In the genomic region with DNA sequence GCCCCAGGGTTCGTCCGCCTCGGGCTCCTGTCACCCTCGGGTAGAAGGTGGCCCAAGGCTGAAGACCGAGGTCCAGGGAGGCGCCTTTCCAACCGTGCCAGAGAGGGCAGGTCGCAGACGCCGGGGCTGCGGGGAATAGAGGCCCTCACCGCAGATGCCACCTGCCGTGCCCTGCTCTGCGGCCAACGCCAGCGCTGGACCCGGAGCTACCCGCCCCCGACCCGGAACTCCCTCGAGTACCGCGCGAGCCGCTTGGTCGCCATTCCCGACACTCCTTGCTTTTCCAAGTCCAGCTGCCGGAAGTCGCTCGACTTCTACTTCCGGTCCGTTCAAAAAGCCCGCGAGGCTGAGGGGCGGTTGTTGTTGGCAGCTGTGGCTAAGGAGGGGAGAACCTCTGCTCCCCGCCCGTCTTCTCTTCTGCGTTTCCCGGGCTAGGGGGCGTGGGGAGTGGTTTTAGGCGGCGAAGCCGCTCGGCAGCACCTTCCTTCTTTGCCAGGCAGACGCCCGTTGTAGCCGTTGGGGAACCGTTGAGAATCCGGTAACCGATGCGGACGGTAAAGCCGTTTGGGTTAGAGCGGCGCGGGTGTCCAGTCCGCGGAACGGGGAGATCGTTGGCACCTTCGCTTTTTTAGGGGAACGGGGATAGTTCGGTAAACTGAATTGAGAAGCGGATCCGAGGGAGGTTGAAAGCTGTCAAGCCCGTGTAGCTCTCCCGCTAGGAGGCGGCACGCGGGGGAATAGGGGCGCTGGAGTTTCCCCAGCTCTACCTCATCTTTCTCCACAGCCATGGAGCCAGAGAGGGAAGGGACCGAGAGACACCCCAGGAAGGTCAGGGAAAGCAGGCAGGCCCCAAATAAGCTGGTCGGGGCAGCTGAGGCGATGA, we compare ENCODE assay signal across 1 cellular context.
TF ChIP-seq lines count a peak whose summit lies in the region.

A gene with protein sequence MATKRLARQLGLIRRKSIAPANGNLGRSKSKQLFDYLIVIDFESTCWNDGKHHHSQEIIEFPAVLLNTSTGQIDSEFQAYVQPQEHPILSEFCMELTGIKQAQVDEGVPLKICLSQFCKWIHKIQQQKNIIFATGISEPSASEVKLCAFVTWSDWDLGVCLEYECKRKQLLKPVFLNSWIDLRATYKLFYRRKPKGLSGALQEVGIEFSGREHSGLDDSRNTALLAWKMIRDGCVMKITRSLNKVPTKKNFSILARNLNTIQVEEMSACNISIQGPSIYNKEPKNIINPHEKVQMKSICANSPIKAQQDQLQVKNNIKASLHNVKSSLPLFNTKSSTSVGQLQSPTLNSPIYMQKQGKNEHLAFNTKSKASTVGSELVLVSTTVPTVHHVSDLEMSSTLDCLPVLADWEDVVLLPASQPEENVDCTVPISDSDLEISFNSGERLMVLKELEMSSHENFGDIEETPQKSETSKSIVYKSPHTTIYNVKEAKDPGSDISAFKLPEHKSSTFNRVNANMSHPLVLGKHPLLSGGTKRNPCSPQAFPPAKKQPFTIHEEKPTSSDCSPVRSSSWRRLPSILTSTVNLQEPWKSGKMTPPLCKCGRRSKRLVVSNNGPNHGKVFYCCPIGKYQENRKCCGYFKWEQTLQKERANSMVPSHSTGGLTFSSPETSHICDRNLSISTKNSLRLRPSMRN (minus strand): TSS at position 305 of the 883 bp plus-strand sequence. CDS start 42 bp downstream, at position 263.
A gene with protein sequence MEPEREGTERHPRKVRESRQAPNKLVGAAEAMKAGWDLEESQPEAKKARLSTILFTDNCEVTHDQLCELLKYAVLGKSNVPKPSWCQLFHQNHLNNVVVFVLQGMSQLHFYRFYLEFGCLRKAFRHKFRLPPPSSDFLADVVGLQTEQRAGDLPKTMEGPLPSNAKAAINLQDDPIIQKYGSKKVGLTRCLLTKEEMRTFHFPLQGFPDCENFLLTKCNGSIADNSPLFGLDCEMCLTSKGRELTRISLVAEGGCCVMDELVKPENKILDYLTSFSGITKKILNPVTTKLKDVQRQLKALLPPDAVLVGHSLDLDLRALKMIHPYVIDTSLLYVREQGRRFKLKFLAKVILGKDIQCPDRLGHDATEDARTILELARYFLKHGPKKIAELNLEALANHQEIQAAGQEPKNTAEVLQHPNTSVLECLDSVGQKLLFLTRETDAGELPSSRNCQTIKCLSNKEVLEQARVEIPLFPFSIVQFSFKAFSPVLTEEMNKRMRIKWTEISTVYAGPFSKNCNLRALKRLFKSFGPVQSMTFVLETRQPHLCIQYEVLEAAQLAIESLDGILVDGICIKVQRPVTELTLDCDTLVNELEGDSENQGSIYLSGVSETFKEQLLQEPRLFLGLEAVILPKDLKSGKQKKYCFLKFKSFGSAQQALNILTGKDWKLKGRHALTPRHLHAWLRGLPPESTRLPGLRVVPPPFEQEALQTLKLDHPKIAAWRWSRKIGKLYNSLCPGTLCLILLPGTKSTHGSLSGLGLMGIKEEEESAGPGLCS (plus strand): TSS at position 360 of the 883 bp plus-strand sequence. CDS start 427 bp downstream, at position 787.

TF ChIP-seq in K562, 482 proteins besides CTCF, POLR2A, EP300 and RAD21 (continues in another document):
- TF ChIP-seq DMBX1 (CRISPR knock-in tag; IDR thresholded peaks at IDR 0.05; ENCODE audit: borderline replicate concordance), result no peak
- no peak for TF ChIP-seq ARID2 (IDR thresholded peaks at IDR 0.05)
- TF ChIP-seq ZNF347 (CRISPR knock-in tag; IDR thresholded peaks at IDR 0.05; ENCODE audit: low read depth), result no peak
- peak; percentile 86 to 92 for TF ChIP-seq FOXK2 (conservative IDR thresholded peaks at IDR 0.05 in 1 of 2, IDR thresholded peaks at IDR 0.05 in 1 of 2; ENCODE audit: low read depth in 2 of 2)
- TF ChIP-seq, protein P1, sequence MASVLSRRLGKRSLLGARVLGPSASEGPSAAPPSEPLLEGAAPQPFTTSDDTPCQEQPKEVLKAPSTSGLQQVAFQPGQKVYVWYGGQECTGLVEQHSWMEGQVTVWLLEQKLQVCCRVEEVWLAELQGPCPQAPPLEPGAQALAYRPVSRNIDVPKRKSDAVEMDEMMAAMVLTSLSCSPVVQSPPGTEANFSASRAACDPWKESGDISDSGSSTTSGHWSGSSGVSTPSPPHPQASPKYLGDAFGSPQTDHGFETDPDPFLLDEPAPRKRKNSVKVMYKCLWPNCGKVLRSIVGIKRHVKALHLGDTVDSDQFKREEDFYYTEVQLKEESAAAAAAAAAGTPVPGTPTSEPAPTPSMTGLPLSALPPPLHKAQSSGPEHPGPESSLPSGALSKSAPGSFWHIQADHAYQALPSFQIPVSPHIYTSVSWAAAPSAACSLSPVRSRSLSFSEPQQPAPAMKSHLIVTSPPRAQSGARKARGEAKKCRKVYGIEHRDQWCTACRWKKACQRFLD (CRISPR knock-in tag; IDR thresholded peaks at IDR 0.05), result peak; percentile 65
- TF ChIP-seq, protein P2, sequence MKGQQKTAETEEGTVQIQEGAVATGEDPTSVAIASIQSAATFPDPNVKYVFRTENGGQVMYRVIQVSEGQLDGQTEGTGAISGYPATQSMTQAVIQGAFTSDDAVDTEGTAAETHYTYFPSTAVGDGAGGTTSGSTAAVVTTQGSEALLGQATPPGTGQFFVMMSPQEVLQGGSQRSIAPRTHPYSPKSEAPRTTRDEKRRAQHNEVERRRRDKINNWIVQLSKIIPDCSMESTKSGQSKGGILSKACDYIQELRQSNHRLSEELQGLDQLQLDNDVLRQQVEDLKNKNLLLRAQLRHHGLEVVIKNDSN (CRISPR knock-in tag; IDR thresholded peaks at IDR 0.05), result no peak
- no peak for TF ChIP-seq POLR3G (IDR thresholded peaks at IDR 0.05; ENCODE audit: extremely low read depth, insufficient read length, insufficient replicate concordance)
- no peak for TF ChIP-seq ZNF785 (CRISPR knock-in tag; IDR thresholded peaks at IDR 0.05)
- TF ChIP-seq ZNF699 (CRISPR knock-in tag; IDR thresholded peaks at IDR 0.05; ENCODE audit: insufficient replicate concordance), result no peak
- no peak for TF ChIP-seq WHSC1 (IDR thresholded peaks at IDR 0.05; ENCODE audit: low read length)
- peak; percentile 86 for TF ChIP-seq KDM5B (IDR thresholded peaks at IDR 0.05; ENCODE audit: insufficient replicate concordance, low read depth, low read length)
- TF ChIP-seq, protein P3, sequence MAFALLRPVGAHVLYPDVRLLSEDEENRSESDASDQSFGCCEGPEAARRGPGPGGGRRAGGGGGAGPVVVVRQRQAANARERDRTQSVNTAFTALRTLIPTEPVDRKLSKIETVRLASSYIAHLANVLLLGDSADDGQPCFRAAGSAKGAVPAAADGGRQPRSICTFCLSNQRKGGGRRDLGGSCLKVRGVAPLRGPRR (CRISPR knock-in tag; IDR thresholded peaks at IDR 0.05), result no peak
- TF ChIP-seq, protein P4, sequence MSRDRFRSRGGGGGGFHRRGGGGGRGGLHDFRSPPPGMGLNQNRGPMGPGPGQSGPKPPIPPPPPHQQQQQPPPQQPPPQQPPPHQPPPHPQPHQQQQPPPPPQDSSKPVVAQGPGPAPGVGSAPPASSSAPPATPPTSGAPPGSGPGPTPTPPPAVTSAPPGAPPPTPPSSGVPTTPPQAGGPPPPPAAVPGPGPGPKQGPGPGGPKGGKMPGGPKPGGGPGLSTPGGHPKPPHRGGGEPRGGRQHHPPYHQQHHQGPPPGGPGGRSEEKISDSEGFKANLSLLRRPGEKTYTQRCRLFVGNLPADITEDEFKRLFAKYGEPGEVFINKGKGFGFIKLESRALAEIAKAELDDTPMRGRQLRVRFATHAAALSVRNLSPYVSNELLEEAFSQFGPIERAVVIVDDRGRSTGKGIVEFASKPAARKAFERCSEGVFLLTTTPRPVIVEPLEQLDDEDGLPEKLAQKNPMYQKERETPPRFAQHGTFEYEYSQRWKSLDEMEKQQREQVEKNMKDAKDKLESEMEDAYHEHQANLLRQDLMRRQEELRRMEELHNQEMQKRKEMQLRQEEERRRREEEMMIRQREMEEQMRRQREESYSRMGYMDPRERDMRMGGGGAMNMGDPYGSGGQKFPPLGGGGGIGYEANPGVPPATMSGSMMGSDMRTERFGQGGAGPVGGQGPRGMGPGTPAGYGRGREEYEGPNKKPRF (IDR thresholded peaks at IDR 0.05; ENCODE audit: low read depth, low read length), result no peak
- TF ChIP-seq, protein P5, sequence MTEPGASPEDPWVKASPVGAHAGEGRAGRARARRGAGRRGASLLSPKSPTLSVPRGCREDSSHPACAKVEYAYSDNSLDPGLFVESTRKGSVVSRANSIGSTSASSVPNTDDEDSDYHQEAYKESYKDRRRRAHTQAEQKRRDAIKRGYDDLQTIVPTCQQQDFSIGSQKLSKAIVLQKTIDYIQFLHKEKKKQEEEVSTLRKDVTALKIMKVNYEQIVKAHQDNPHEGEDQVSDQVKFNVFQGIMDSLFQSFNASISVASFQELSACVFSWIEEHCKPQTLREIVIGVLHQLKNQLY (CRISPR knock-in tag; conservative IDR thresholded peaks at IDR 0.05), result no peak
- TF ChIP-seq, protein P6, sequence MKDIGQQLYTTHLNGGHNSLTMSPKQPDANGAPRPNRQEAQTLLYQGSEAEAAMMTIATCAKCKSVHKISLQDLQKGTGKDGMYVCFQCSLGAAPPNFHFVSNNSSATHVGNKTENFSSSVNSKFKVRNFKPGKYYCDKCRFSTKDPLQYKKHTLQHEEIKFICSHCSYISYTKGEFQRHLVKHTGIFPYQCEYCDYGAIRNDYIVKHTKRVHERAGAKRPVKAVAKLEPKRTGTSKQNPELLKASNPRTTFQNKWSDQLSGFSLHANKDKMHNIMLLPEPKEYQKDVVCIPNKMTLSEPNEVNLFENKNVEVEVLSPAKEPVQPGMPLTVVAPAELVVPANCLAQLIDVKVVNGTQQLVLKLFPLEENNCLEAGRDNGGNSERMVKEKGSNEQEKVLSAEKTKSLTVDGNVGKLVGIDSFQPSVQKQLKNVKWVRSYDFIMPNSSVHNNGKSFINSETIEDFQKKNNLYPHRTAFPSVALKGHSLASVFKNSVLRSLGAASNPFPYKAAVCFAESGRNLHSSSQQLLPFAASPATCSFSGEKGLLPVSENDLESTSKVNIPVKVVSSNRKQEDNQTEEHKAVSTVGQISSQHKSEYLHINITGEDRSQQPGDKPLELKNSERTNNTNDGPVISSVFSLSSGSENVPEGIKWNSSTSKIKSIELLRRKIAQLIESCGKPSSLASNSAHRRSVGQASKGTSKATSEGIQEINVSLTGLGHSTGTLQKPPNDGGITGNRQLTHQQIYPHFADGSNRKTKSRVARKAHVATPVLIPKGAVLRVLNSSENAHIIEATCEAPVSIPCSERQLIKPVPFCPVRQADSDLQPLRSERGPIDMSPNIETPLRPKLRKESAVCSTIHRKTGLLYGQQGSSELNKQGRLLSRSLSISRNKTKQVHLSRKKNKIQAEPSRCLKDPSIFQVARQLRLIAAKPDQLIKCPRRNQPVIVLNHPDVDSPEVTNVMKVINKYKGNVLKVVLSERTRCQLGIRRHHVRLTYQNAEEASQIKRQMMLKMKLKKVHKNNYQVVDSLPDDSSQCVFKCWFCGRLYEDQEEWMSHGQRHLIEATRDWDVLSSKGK (CRISPR knock-in tag; IDR thresholded peaks at IDR 0.05), result no peak
- no peak for TF ChIP-seq U2AF2 (optimal IDR thresholded peaks at IDR 0.05; ENCODE audit: low read depth, low read length)
- TF ChIP-seq, protein P7, sequence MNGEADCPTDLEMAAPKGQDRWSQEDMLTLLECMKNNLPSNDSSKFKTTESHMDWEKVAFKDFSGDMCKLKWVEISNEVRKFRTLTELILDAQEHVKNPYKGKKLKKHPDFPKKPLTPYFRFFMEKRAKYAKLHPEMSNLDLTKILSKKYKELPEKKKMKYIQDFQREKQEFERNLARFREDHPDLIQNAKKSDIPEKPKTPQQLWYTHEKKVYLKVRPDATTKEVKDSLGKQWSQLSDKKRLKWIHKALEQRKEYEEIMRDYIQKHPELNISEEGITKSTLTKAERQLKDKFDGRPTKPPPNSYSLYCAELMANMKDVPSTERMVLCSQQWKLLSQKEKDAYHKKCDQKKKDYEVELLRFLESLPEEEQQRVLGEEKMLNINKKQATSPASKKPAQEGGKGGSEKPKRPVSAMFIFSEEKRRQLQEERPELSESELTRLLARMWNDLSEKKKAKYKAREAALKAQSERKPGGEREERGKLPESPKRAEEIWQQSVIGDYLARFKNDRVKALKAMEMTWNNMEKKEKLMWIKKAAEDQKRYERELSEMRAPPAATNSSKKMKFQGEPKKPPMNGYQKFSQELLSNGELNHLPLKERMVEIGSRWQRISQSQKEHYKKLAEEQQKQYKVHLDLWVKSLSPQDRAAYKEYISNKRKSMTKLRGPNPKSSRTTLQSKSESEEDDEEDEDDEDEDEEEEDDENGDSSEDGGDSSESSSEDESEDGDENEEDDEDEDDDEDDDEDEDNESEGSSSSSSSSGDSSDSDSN (IDR thresholded peaks at IDR 0.05; ENCODE audit: borderline replicate concordance in 1 of 2, low read depth in 2 of 2, low read length in 2 of 2), result peak in 1 of 2 experiments; percentile 92; a peak in 1 of 4 replicates
- no peak for TF ChIP-seq NCOA2 (IDR thresholded peaks at IDR 0.05; ENCODE audit: partially characterized antibody in 2 of 2)
- TF ChIP-seq, protein P8, sequence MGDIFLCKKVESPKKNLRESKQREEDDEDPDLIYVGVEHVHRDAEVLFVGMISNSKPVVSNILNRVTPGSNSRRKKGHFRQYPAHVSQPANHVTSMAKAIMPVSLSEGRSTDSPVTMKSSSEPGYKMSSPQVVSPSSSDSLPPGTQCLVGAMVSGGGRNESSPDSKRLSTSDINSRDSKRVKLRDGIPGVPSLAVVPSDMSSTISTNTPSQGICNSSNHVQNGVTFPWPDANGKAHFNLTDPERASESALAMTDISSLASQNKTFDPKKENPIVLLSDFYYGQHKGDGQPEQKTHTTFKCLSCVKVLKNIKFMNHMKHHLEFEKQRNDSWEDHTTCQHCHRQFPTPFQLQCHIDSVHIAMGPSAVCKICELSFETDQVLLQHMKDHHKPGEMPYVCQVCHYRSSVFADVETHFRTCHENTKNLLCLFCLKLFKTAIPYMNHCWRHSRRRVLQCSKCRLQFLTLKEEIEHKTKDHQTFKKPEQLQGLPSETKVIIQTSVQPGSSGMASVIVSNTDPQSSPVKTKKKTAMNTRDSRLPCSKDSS (IDR thresholded peaks at IDR 0.05; ENCODE audit: low read depth, partially characterized antibody), result no peak
- TF ChIP-seq, protein P9, sequence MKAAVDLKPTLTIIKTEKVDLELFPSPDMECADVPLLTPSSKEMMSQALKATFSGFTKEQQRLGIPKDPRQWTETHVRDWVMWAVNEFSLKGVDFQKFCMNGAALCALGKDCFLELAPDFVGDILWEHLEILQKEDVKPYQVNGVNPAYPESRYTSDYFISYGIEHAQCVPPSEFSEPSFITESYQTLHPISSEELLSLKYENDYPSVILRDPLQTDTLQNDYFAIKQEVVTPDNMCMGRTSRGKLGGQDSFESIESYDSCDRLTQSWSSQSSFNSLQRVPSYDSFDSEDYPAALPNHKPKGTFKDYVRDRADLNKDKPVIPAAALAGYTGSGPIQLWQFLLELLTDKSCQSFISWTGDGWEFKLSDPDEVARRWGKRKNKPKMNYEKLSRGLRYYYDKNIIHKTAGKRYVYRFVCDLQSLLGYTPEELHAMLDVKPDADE (conservative IDR thresholded peaks at IDR 0.05; ENCODE audit: control insufficient read depth, low read depth, low read length), result peak; percentile 64
- TF ChIP-seq ZNF695 (CRISPR knock-in tag; IDR thresholded peaks at IDR 0.05), result no peak
- no peak for TF ChIP-seq ELF4 (CRISPR knock-in tag; IDR thresholded peaks at IDR 0.05)
- TF ChIP-seq ZBTB17 (CRISPR knock-in tag; IDR thresholded peaks at IDR 0.05), result no peak; the same call in 1 of the 2 replicates
- TF ChIP-seq, protein P10, sequence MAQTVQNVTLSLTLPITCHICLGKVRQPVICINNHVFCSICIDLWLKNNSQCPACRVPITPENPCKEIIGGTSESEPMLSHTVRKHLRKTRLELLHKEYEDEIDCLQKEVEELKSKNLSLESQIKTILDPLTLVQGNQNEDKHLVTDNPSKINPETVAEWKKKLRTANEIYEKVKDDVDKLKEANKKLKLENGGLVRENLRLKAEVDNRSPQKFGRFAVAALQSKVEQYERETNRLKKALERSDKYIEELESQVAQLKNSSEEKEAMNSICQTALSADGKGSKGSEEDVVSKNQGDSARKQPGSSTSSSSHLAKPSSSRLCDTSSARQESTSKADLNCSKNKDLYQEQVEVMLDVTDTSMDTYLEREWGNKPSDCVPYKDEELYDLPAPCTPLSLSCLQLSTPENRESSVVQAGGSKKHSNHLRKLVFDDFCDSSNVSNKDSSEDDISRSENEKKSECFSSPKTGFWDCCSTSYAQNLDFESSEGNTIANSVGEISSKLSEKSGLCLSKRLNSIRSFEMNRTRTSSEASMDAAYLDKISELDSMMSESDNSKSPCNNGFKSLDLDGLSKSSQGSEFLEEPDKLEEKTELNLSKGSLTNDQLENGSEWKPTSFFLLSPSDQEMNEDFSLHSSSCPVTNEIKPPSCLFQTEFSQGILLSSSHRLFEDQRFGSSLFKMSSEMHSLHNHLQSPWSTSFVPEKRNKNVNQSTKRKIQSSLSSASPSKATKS (CRISPR knock-in tag; IDR thresholded peaks at IDR 0.05), result no peak
